In genomic region chr5:143957455-143957854, GRCh38 we compare ENCODE assay signal across 11 cellular contexts.
A peak's percentile ranks its signal among the peaks of the same experiment; 100 is the strongest.
DNase-seq lines count a peak whose midpoint lies in the region; ATAC-seq and TF ChIP-seq lines count a peak whose summit lies in the region.
"Had no signal": no experiment of that assay in that cellular context is flagged by ENCODE, and none has a peak within 500 bp of the region (broad histone marks: within the 10 kb centered on the region; RNA-seq: fewer than 3 reads in every experiment).

No MANE protein-coding gene starts in this region.

- 57 to 72% (median 64%) methylated on average over 1 of the region's 1 CpG for WGBS in adrenal gland, 4 donors

- no peaks in the 10 kb centered on the region for H3K36me3 ChIP-seq in RWPE2 (ENCODE audit: low read depth)
- H3K36me3 ChIP-seq in adrenal gland (replicated peaks in 1 of 2): no peaks in the 10 kb centered on the region

- H3K4me3 ChIP-seq in AG10803 (ENCODE audit: low read length) (no peak overlapping the region), GM12875 (ENCODE audit: low read depth, low read length) (no peak overlapping the region), RWPE2 (ENCODE audit: severe bottlenecking) (no peak overlapping the region), adrenal gland (no peak overlapping the region)

- TF ChIP-seq CTCF in AG10803 (conservative IDR thresholded peaks at IDR 0.05; ENCODE audit: low read length): peak; percentile 33
- peak; percentile 29; the same call in 1 of the 2 replicates for TF ChIP-seq CTCF in GM12875 (IDR thresholded peaks at IDR 0.05; ENCODE audit: borderline replicate concordance, insufficient read depth, low read depth, low read length)
- peak; percentile 60 for TF ChIP-seq CTCF in RWPE2 (IDR thresholded peaks at IDR 0.05; ENCODE audit: poor library complexity, severe bottlenecking)
- TF ChIP-seq CTCF in foreskin keratinocyte (conservative IDR thresholded peaks at IDR 0.05): peak; percentile 39
- TF ChIP-seq CTCF in adrenal gland (IDR thresholded peaks at IDR 0.05): no peak

- H3K27me3 ChIP-seq in RWPE2 (ENCODE audit: insufficient read depth, poor library complexity, severe bottlenecking) (no peaks in the 10 kb centered on the region), foreskin keratinocyte (no peaks in the 10 kb centered on the region), adrenal gland (no peaks in the 10 kb centered on the region)

- H3K27ac ChIP-seq in RWPE2 (ENCODE audit: poor library complexity, severe bottlenecking) (no peak overlapping the region), foreskin keratinocyte (no peak overlapping the region), adrenal gland (no peak overlapping the region)
- H3K27ac ChIP-seq: RWPE1 had no signal

- no peaks in the 10 kb centered on the region for H3K9me3 ChIP-seq in RWPE2 (ENCODE audit: severe bottlenecking)
- no peaks in the 10 kb centered on the region for H3K9me3 ChIP-seq in adrenal gland (replicated peaks in 1 of 3)

- TF ChIP-seq POLR2A in adrenal gland (IDR thresholded peaks at IDR 0.05): no peak

- H3K4me1 ChIP-seq in RWPE2 (ENCODE audit: insufficient read depth, poor library complexity, severe bottlenecking): no peaks in the 10 kb centered on the region
- H3K4me1 ChIP-seq in foreskin keratinocyte: no peaks in the 10 kb centered on the region
- no peaks in the 10 kb centered on the region for H3K4me1 ChIP-seq in adrenal gland (replicated peaks in 1 of 2)

- intact Hi-C loops in adrenal gland (cut with DNase I) (no loop called here), sciatic nerve (cut with DNase I) (no loop called here)

- ATAC-seq in RWPE2 (ENCODE audit: low read depth) (no peak), foreskin keratinocyte (no peak), sciatic nerve (no peak)

- DNase-seq in AG10803 (ENCODE audit: low read depth) (no peak), RWPE2 (ENCODE audit: low spot score) (no peak), foreskin keratinocyte (no peak), adrenal gland (no peak), sciatic nerve (ENCODE audit: low spot score) (no peak)
- DNase-seq in stimulated activated CD4-positive, alpha-beta T cell treated with anti-CD3 and anti-CD28 coated beads, Interleukin-2, amount 100 ng/mL, for 24 hours: no peak
- DNase-seq in activated naive CD4-positive, alpha-beta T cell treated with anti-CD3 and anti-CD28 coated beads, Interleukin-2, amount 50 U/mL, for 16 hours: no peak
- DNase-seq: amygdala; CD4-positive, alpha-beta memory T cell had no signal

Comparison
In these comparisons a context has a peak if more than half of its experiments do, and no peak if none do; other contexts are left out.
1. CTCF ChIP-seq: peak in AG10803 (single experiment), GM12875 (single experiment), RWPE2 (single experiment) and foreskin keratinocyte (single experiment); none in adrenal gland (0 of 6).